8 cellular contexts compared by ENCODE assay signal in the genomic region with DNA sequence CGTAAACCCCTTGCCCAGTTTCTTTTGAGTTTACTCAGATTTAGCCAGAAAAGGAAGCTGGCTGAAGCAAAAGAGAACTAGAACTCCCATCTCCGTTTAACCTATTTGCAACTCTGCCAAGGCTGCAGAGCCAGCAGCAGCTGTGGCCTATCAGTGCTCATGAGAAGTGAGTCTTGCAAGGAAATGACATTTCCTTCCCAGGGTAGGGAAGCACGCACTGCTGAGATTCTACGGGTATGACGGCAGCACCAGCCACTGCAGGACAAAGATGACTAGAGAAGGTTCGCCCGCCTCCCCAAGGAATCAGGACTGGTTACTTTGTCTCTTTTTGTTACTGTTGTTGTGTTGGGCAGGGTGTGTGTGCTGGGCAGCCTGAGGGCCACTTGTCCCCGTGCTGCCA. TPM values are rescaled to one million over a fixed set of nuclear protein-coding genes. Genes with fewer than 3 reads are reported as not detected.
DNase-seq lines count a peak whose midpoint lies in the region; ATAC-seq, FAIRE-seq and TF ChIP-seq lines count a peak whose summit lies in the region.

No MANE protein-coding gene starts in this region.

- H3K27me3 ChIP-seq in astrocyte (ENCODE audit: insufficient read depth, low read length), result no peaks in the 10 kb centered on the region
- H3K27me3 ChIP-seq in CD8-positive, alpha-beta memory T cell (ENCODE audit: insufficient read depth, low read length, poor library complexity, severe bottlenecking), result no peaks in the 10 kb centered on the region

- FAIRE-seq in astrocyte (lab: Jason Lieb, UNC), result peak; percentile 82

- no peaks in the 10 kb centered on the region for H3K9me3 Mint-ChIP-seq in astrocyte (ENCODE audit: unreplicated experiment)
- no peaks in the 10 kb centered on the region for H3K9me3 Mint-ChIP-seq in CD8-positive, alpha-beta memory T cell

- peak overlapping the region; percentile 35 for H3K4me2 ChIP-seq in astrocyte (ENCODE audit: low read length)

- POLR2A ChIA-PET in CD8-positive, alpha-beta memory T cell (lab: Charles Lee), result no interaction called here

- H3K4me1 ChIP-seq in astrocyte (ENCODE audit: insufficient read depth, low read length), result peaks cover 3% of the 10 kb centered on the region
- H3K4me1 ChIP-seq in CD8-positive, alpha-beta memory T cell (ENCODE audit: insufficient read depth, low read length), result no peaks in the 10 kb centered on the region

- H3K36me3 Mint-ChIP-seq in astrocyte (ENCODE audit: low read depth, unreplicated experiment), result peaks cover 6% of the 10 kb centered on the region
- peaks cover 0 to 3% (median 0%) of the 10 kb centered on the region in 3 donors for H3K36me3 Mint-ChIP-seq in CD8-positive, alpha-beta memory T cell

- H3K9me3 ChIP-seq in astrocyte (ENCODE audit: insufficient read depth, low read depth, low read length), result no peaks in the 10 kb centered on the region
- no peaks in the 10 kb centered on the region for H3K9me3 ChIP-seq in CD8-positive, alpha-beta memory T cell (ENCODE audit: low read length)

- no peak for TF ChIP-seq CTCF in astrocyte (IDR thresholded peaks at IDR 0.05; ENCODE audit: insufficient read depth, low read depth, low read length)

- peak overlapping the region; percentile 5 for H3K27ac ChIP-seq in astrocyte (ENCODE audit: low read depth, low read length)
- H3K27ac ChIP-seq in CD8-positive, alpha-beta memory T cell (ENCODE audit: low read depth, low read length), result no peak overlapping the region

- H3K36me3 ChIP-seq in astrocyte (ENCODE audit: insufficient read depth, low read length), result no peaks in the 10 kb centered on the region
- no peaks in the 10 kb centered on the region for H3K36me3 ChIP-seq in CD8-positive, alpha-beta memory T cell (ENCODE audit: insufficient read depth, low read length)

- peak overlapping the region; percentile 6 for H2AFZ ChIP-seq in astrocyte (ENCODE audit: low read depth, low read length)

- H4K20me1 ChIP-seq in astrocyte (ENCODE audit: insufficient read depth, low read length), result no peaks in the 10 kb centered on the region

- ATAC-seq in GM18861 (IDR thresholded peaks at IDR 0.05; ENCODE audit: unreplicated experiment), result peak; percentile 90
- ATAC-seq in HG03045 (IDR thresholded peaks at IDR 0.05; ENCODE audit: unreplicated experiment), result peak; percentile 59

- peaks cover 7% of the 10 kb centered on the region for H3K4me1 Mint-ChIP-seq in astrocyte (ENCODE audit: low read depth, unreplicated experiment)
- peaks cover 0 to 7% (median 3%) of the 10 kb centered on the region in 3 donors for H3K4me1 Mint-ChIP-seq in CD8-positive, alpha-beta memory T cell

- peak overlapping the region; percentile 24 for H3K9ac ChIP-seq in astrocyte (ENCODE audit: low read length)

- CTCF ChIA-PET in CD8-positive, alpha-beta memory T cell (lab: Charles Lee), result interaction anchor here (2.7 kb wide), 1 partner anchor 11 kb away, joined by 15 read pairs; no protein-coding TSS in a partner anchor

- H3K27ac Mint-ChIP-seq in astrocyte (ENCODE audit: unreplicated experiment), result peak overlapping the region; percentile 70
- peak overlapping the region in 1 of 8 donors; percentile 64 for H3K27ac Mint-ChIP-seq in CD8-positive, alpha-beta memory T cell

- no peak overlapping the region for H3K4me3 ChIP-seq in astrocyte (ENCODE audit: insufficient read depth, low read depth, low read length)
- H3K4me3 ChIP-seq in CD8-positive, alpha-beta memory T cell (ENCODE audit: low read length), result no peak overlapping the region

- H3K79me2 ChIP-seq in astrocyte (ENCODE audit: insufficient read depth, low read length), result no peaks in the 10 kb centered on the region

- DNase-seq in astrocyte (ENCODE audit: low read depth) (peak; percentile 76), left kidney (ENCODE audit: low read depth, low spot score) (peak; percentile 80), ureter (ENCODE audit: low spot score) (peak; percentile 78), EL (no peak), SIG-M5 treated with dmso at 0.1 percent for 504 hours (lab: John Stamatoyannopoulos, UW; ENCODE audit: unreplicated experiment) (no peak)
- DNase-seq in CD8-positive, alpha-beta memory T cell, result no peak

- no peaks in the 10 kb centered on the region for H3K27me3 Mint-ChIP-seq in astrocyte (ENCODE audit: low read depth, unreplicated experiment)
- H3K27me3 Mint-ChIP-seq in CD8-positive, alpha-beta memory T cell, result no peaks in the 10 kb centered on the region

- H3K4me3 Mint-ChIP-seq in astrocyte (ENCODE audit: unreplicated experiment), result no peak overlapping the region
- no peak overlapping the region for H3K4me3 Mint-ChIP-seq in CD8-positive, alpha-beta memory T cell

RNA-seq across cellular contexts. Expression of gene PPP1R3G, which starts 47.6 kb away (rescaled TPM):
- 0.39 and 0.70 TPM in 2 replicates for total RNA-seq in astrocyte
- 2.9 TPM for total RNA-seq in ureter
- total RNA-seq in CD8-positive, alpha-beta memory T cell, result not detected
- not detected for polyA plus RNA-seq in CD8-positive, alpha-beta memory T cell

Comparison
In these comparisons a context has a peak if more than half of its experiments do, and no peak if none do; other contexts are left out.
1. DNase-seq: peak in astrocyte (single experiment), left kidney (single experiment) and ureter (single experiment); none in EL (single experiment), CD8-positive, alpha-beta memory T cell (0 of 5) and SIG-M5 treated with dmso at 0.1 percent for 504 hours (single experiment).